11 cellular contexts compared by ENCODE assay signal in the genomic region with DNA sequence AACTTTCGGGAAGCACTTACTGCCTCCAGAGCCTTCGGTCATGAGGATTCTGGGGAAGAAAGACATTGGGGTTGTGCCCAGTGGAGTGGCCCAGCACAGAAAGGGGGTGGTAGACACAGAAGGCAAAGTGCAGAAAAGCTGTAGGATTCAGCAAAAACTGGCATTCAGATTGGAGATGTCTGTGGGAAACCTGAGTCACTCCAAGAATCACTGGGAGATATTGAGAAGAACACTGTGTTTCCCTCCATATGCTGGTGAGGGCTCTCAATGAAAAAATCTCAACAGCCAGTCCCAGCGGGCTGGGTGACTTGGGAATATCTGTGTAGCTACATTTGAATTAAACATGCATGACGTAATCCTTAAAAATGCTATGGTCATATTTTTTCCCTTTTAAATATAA.
"Had no signal": no experiment of that assay in that cellular context is flagged by ENCODE, and none has a peak within 500 bp of the region (broad histone marks: within the 10 kb centered on the region; RNA-seq: fewer than 3 reads in every experiment).

No MANE protein-coding gene starts in this region.

- H3K27ac ChIP-seq: testis, WERI-Rb-1 had no signal

- H3K36me3 ChIP-seq: WERI-Rb-1 had no signal

- H3K4me3 ChIP-seq: testis had no signal

- H3K27me3 ChIP-seq: testis had no signal

- DNase-seq: activated CD4-positive, alpha-beta T cell treated with anti-CD3 and anti-CD28 coated beads for 4 hours; activated naive CD4-positive, alpha-beta T cell treated with anti-CD3 and anti-CD28 coated beads for 36 hours; dermis blood vessel endothelial cell; mammary epithelial cell; stimulated activated CD4-positive, alpha-beta T cell treated with anti-CD3 and anti-CD28 coated beads, Interleukin-4, amount 100 ng/mL, for 1 hour; stimulated activated CD8-positive, alpha-beta memory T cell treated with anti-CD3 and anti-CD28 coated beads, Interleukin-4, amount 100 ng/mL, for 48 hours; T-cell; T1000; testis; WERI-Rb-1 had no signal

- H3K9me3 ChIP-seq: testis had no signal

- ATAC-seq: natural killer cell treated with Interleukin-12 subunit alpha and Interleukin-12 subunit beta and Interleukin-15 and Interleukin-18, amount 100 ng/mL, for 72 hours; T-cell had no signal
